Comparison of ENCODE assay signal across 25 cellular contexts in genomic region chr3:121462565-121462964, GRCh38.
"Had no signal": no experiment of that assay in that cellular context is flagged by ENCODE, and none has a peak within 500 bp of the region (broad histone marks: within the 10 kb centered on the region; RNA-seq: fewer than 3 reads in every experiment).

No MANE protein-coding gene starts in this region.

- H3K9me3 ChIP-seq: left ventricle myocardium inferior, ovary, right atrium auricular region, right lobe of liver, stomach, testis, thyroid gland, transverse colon, uterus had no signal

- H3K9me3 Mint-ChIP-seq: immature natural killer cell; mesothelial cell of epicardium; naive B cell; natural killer cell; stimulated activated naive B cell treated with anti-CD40 and anti-IgM and Interleukin-4, amounts not matched to agents 10 μg/mL and 1 μg/mL and 100 μg/mL, for 72 hours had no signal

- H3K27ac ChIP-seq: left ventricle myocardium inferior, ovary, right atrium auricular region, right lobe of liver, stomach, testis, transverse colon, uterus had no signal

- H3K27me3 Mint-ChIP-seq: naive B cell; progenitor cell of endocrine pancreas; stimulated activated naive B cell treated with anti-CD40 and anti-IgM and Interleukin-4, amounts not matched to agents 10 μg/mL and 1 μg/mL and 100 μg/mL, for 72 hours had no signal

- H3K36me3 Mint-ChIP-seq: natural killer cell had no signal

- H3K4me3 Mint-ChIP-seq: immature natural killer cell; mesothelial cell of epicardium; naive B cell; natural killer cell; stimulated activated naive B cell treated with anti-CD40 and anti-IgM and Interleukin-4, amounts not matched to agents 10 μg/mL and 1 μg/mL and 100 μg/mL, for 72 hours had no signal

- H3K4me3 ChIP-seq: left ventricle myocardium inferior, lung, ovary, right atrium auricular region, right lobe of liver, stomach, testis, thyroid gland, transverse colon, uterus had no signal

- ATAC-seq: left colon; natural killer cell; right lobe of liver; stimulated activated naive B cell treated with anti-CD40 and anti-IgM and Interleukin-4, amounts not matched to agents 10 μg/mL and 1 μg/mL and 100 μg/mL, for 72 hours; stimulated activated naive CD8-positive, alpha-beta T cell treated with anti-CD3 and anti-CD28 coated beads, Interleukin-15, Interleukin-2, amounts not matched to agents 100 U/mL and 50 U/mL, for 24 hours had no signal

- H3K27ac Mint-ChIP-seq: mesothelial cell of epicardium; natural killer cell; stimulated activated naive B cell treated with anti-CD40 and anti-IgM and Interleukin-4, amounts not matched to agents 10 μg/mL and 1 μg/mL and 100 μg/mL, for 72 hours had no signal

- H3K4me1 Mint-ChIP-seq: immature natural killer cell; mesothelial cell of epicardium; naive B cell; natural killer cell; stimulated activated naive B cell treated with anti-CD40 and anti-IgM and Interleukin-4, amounts not matched to agents 10 μg/mL and 1 μg/mL and 100 μg/mL, for 72 hours had no signal

- DNase-seq: hippocampal formation; immature natural killer cell; kidney; left colon; left ventricle myocardium inferior; mesendoderm; naive B cell; natural killer cell; ovary; right lobe of liver; stimulated activated CD4-positive, alpha-beta T cell treated with anti-CD3 and anti-CD28 coated beads, Interleukin-12 subunit alpha, Interleukin-12 subunit beta, amount 100 ng/mL, for 4 hours; stimulated activated CD4-positive, alpha-beta T cell treated with anti-CD3 and anti-CD28 coated beads, Interleukin-15, amount 100 ng/mL, for 24 hours; stimulated activated CD4-positive, alpha-beta T cell treated with anti-CD3 and anti-CD28 coated beads, Interleukin-2, amount 100 ng/mL, for 24 hours; stimulated activated CD4-positive, alpha-beta T cell treated with anti-CD3 and anti-CD28 coated beads, Interleukin-4, amount 100 ng/mL, for 1 hour; stimulated activated naive B cell treated with anti-CD40 and anti-IgM and Interleukin-4, amounts not matched to agents 10 μg/mL and 1 μg/mL and 100 μg/mL, for 72 hours; stimulated activated naive CD8-positive, alpha-beta T cell treated with anti-CD3 and anti-CD28 coated beads, Interleukin-15, Interleukin-2, amounts not matched to agents 100 U/mL and 50 U/mL, for 24 hours; stomach; testis; thyroid gland; transverse colon; uterus had no signal

- H3K4me1 ChIP-seq: left ventricle myocardium inferior, right atrium auricular region, right lobe of liver, stomach, testis, thyroid gland, transverse colon, uterus had no signal

- H3K27me3 ChIP-seq: ovary, right atrium auricular region, right lobe of liver, stomach, testis, thyroid gland, transverse colon, uterus had no signal

- H3K36me3 ChIP-seq: left ventricle myocardium inferior, ovary, right atrium auricular region, right lobe of liver, thyroid gland, transverse colon, uterus had no signal
